Comparison of ENCODE assay signal across 10 cellular contexts in the genomic region with DNA sequence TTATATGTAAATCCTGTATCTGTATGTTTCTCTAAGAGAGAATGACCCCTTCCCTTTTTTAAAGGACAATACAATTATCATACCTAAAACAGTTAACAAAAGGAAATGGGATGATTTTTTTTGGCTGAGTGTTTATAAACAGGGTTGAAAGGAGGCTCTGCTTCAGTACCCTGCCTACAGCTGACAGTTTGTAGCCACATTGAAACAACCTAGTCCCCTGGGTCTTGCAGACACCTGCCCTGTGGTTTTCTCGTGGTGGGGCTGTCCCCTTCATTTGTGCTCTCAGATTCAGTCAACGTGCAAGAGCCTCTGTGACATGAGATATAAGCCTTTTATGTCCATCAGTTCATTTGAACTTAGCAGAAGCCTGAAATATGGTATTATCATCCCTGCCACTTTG. TPM values are rescaled to one million over a fixed set of nuclear protein-coding genes. Genes with fewer than 3 reads are reported as not detected.
A peak's percentile ranks its signal among the peaks of the same experiment; 100 is the strongest.
DNase-seq lines count a peak whose midpoint lies in the region; ATAC-seq and TF ChIP-seq lines count a peak whose summit lies in the region.
"Had no signal": no experiment of that assay in that cellular context is flagged by ENCODE, and none has a peak within 500 bp of the region (broad histone marks: within the 10 kb centered on the region; RNA-seq: fewer than 3 reads in every experiment).

No MANE protein-coding gene starts in this region.

- TF ChIP-seq CTCF in KMS-11 (conservative IDR thresholded peaks at IDR 0.05; ENCODE audit: low read depth, low read length) = no peak
- TF ChIP-seq CTCF in esophagus squamous epithelium (IDR thresholded peaks at IDR 0.05) = no peak
- TF ChIP-seq CTCF in progenitor cell of endocrine pancreas (IDR thresholded peaks at IDR 0.05; ENCODE audit: unreplicated experiment) = no peak

- no peak overlapping the region for H3K4me3 Mint-ChIP-seq in stimulated activated naive CD8-positive, alpha-beta T cell treated with anti-CD3 and anti-CD28 coated beads, Interleukin-15, amount 100 ng/mL, for 72 hours
- no peak overlapping the region for H3K4me3 Mint-ChIP-seq in progenitor cell of endocrine pancreas (ENCODE audit: low read depth)

- H4K20me1 ChIP-seq in KMS-11 (ENCODE audit: insufficient read depth) = 0 out of 2 replicates have a peak, but pooled peaks cover 4% of the 10 kb centered on the region

- peak overlapping the region; percentile 31 for H3K27ac ChIP-seq in KMS-11
- H3K27ac ChIP-seq in esophagus squamous epithelium = no peak overlapping the region
- H3K27ac ChIP-seq: HL-60 had no signal

- peaks cover 75% of the 10 kb centered on the region for H3K4me1 ChIP-seq in KMS-11 (ENCODE audit: low read depth, poor library complexity, severe bottlenecking)
- peaks cover 7 to 33% (median 23%) of the 10 kb centered on the region in 3 donors for H3K4me1 ChIP-seq in esophagus squamous epithelium

- no peaks in the 10 kb centered on the region for H3K27me3 Mint-ChIP-seq in stimulated activated naive CD8-positive, alpha-beta T cell treated with anti-CD3 and anti-CD28 coated beads, Interleukin-15, amount 100 ng/mL, for 72 hours
- H3K27me3 Mint-ChIP-seq in progenitor cell of endocrine pancreas = no peaks in the 10 kb centered on the region

- peaks cover 51% of the 10 kb centered on the region for H3K4me1 Mint-ChIP-seq in stimulated activated naive CD8-positive, alpha-beta T cell treated with anti-CD3 and anti-CD28 coated beads, Interleukin-15, amount 100 ng/mL, for 72 hours
- peaks cover 16% of the 10 kb centered on the region for H3K4me1 Mint-ChIP-seq in progenitor cell of endocrine pancreas (ENCODE audit: low read depth)

- whole genome bisulfite sequencing in esophagus squamous epithelium, 2 donors = 41 to 62% methylated on average over 2 of the region's 2 CpGs

- DNase-seq in stimulated activated CD4-positive, alpha-beta T cell treated with anti-CD3 and anti-CD28 coated beads, Interleukin-15, amount 100 ng/mL, for 24 hours = peak; percentile 17
- no peak for DNase-seq in stimulated activated CD4-positive, alpha-beta T cell treated with anti-CD3 and anti-CD28 coated beads, Interleukin-12 subunit alpha, Interleukin-12 subunit beta, amount 100 ng/mL, for 4 hours
- peak; percentile 53 to 72 for DNase-seq in stimulated activated naive CD8-positive, alpha-beta T cell treated with anti-CD3 and anti-CD28 coated beads, Interleukin-15, amount 100 ng/mL, for 72 hours
- DNase-seq in NCI-H82 (lab: John Stamatoyannopoulos, UW) = no peak
- no peak for DNase-seq in esophagus squamous epithelium (lab: John Stamatoyannopoulos, UW)
- DNase-seq in progenitor cell of endocrine pancreas (ENCODE audit: low spot score, unreplicated experiment) = no peak
- DNase-seq: C1 segment of cervical spinal cord had no signal

- H3K9me3 Mint-ChIP-seq in stimulated activated naive CD8-positive, alpha-beta T cell treated with anti-CD3 and anti-CD28 coated beads, Interleukin-15, amount 100 ng/mL, for 72 hours = no peaks in the 10 kb centered on the region
- no peaks in the 10 kb centered on the region for H3K9me3 Mint-ChIP-seq in progenitor cell of endocrine pancreas (ENCODE audit: low read depth)

- H3K36me3 ChIP-seq in KMS-11 (ENCODE audit: insufficient read depth) (peaks cover under 1% of the 10 kb centered on the region; the same call in 1 of the 2 replicates), esophagus squamous epithelium (peaks cover 29 to 66% (median 36%) of the 10 kb centered on the region in 3 donors)

- peak; percentile 82 for ATAC-seq in HG02642 (IDR thresholded peaks at IDR 0.05; ENCODE audit: poor library complexity, unreplicated experiment)
- ATAC-seq in stimulated activated naive CD8-positive, alpha-beta T cell treated with anti-CD3 and anti-CD28 coated beads, Interleukin-15, amount 100 ng/mL, for 72 hours = peak; percentile 70

- H3K4me2 ChIP-seq in KMS-11 = peak overlapping the region; percentile 45

- H3K36me3 Mint-ChIP-seq in progenitor cell of endocrine pancreas (ENCODE audit: insufficient read depth) = peaks cover 19% of the 10 kb centered on the region

- H3K27ac Mint-ChIP-seq in stimulated activated naive CD8-positive, alpha-beta T cell treated with anti-CD3 and anti-CD28 coated beads, Interleukin-15, amount 100 ng/mL, for 72 hours = no peak overlapping the region
- no peak overlapping the region for H3K27ac Mint-ChIP-seq in progenitor cell of endocrine pancreas

- no peak overlapping the region for H3K9ac ChIP-seq in KMS-11

- peaks cover 6% of the 10 kb centered on the region; the same call in 1 of the 2 replicates for H3K27me3 ChIP-seq in KMS-11 (ENCODE audit: insufficient read depth, low read depth)
- no peaks in the 10 kb centered on the region for H3K27me3 ChIP-seq in esophagus squamous epithelium

- no peaks in the 10 kb centered on the region for H3K79me2 ChIP-seq in KMS-11 (ENCODE audit: insufficient read depth, low read depth)

- intact Hi-C loops in esophagus squamous epithelium (cut with DNase I) = no loop called here

- no peak for TF ChIP-seq POLR2A in esophagus squamous epithelium (IDR thresholded peaks at IDR 0.05)

- H3K9me3 ChIP-seq in esophagus squamous epithelium = no peaks in the 10 kb centered on the region

- H3K4me3 ChIP-seq in KMS-11 (IDR thresholded peaks at IDR 0.05; ENCODE audit: insufficient read depth, low read depth, low read length) (peak overlapping the region; percentile 35), esophagus squamous epithelium (no peak overlapping the region)

- H2AFZ ChIP-seq in KMS-11 (ENCODE audit: low read depth) = no peak overlapping the region

RNA-seq across cellular contexts. Expression of a gene that starts 2.3 kb away (rescaled TPM):
- total RNA-seq in esophagus squamous epithelium = 10 to 100 TPM; 24.2 to 32.7 (median 29.7) TPM
- total RNA-seq in progenitor cell of endocrine pancreas = 35.3 TPM in 2 replicates

RNA-seq across cellular contexts. Expression of a gene that starts 27.0 kb away (rescaled TPM):
- total RNA-seq in esophagus squamous epithelium = 100 to 1,000 TPM in 2 of 4 donors, 10 to 100 TPM in 2; 68.3 to 121 (median 104) TPM
- 141 and 145 TPM in 2 replicates for total RNA-seq in progenitor cell of endocrine pancreas

Comparison
In these comparisons a context has a peak if more than half of its experiments do, and no peak if none do; other contexts are left out.
1. DNase-seq: peak in stimulated activated CD4-positive, alpha-beta T cell treated with anti-CD3 and anti-CD28 coated beads, Interleukin-15, amount 100 ng/mL, for 24 hours (single experiment) and stimulated activated naive CD8-positive, alpha-beta T cell treated with anti-CD3 and anti-CD28 coated beads, Interleukin-15, amount 100 ng/mL, for 72 hours (2 of 2); none in stimulated activated CD4-positive, alpha-beta T cell treated with anti-CD3 and anti-CD28 coated beads, Interleukin-12 subunit alpha, Interleukin-12 subunit beta, amount 100 ng/mL, for 4 hours (single experiment), NCI-H82 (single experiment), esophagus squamous epithelium (single experiment) and progenitor cell of endocrine pancreas (single experiment).